Comparison of ENCODE assay signal across 9 cellular contexts in genomic region chr14:35400707-35401421, GRCh38. TPM values are rescaled to one million over a fixed set of nuclear protein-coding genes. Genes with fewer than 3 reads are reported as not detected.
DNase-seq lines count a peak whose midpoint lies in the region; ATAC-seq and TF ChIP-seq lines count a peak whose summit lies in the region.
"Had no signal": no experiment of that assay in that cellular context is flagged by ENCODE, and none has a peak within 500 bp of the region (broad histone marks: within the 10 kb centered on the region; RNA-seq: fewer than 3 reads in every experiment).

No MANE protein-coding gene starts in this region.

- H3K27me3 ChIP-seq in esophagus muscularis mucosa: no peaks in the 10 kb centered on the region

- no peak for TF ChIP-seq CTCF in esophagus muscularis mucosa (IDR thresholded peaks at IDR 0.05)

- ATAC-seq in HG02759 (IDR thresholded peaks at IDR 0.05; ENCODE audit: unreplicated experiment): no peak
- no peak for ATAC-seq in HG02642 (IDR thresholded peaks at IDR 0.05; ENCODE audit: poor library complexity, unreplicated experiment)
- no peak for ATAC-seq in esophagus mucosa

- TF ChIP-seq POLR2A in GM19099 (IDR thresholded peaks at IDR 0.05; ENCODE audit: extremely low read depth, insufficient read length, low read depth) (peak; percentile 59), esophagus muscularis mucosa (IDR thresholded peaks at IDR 0.05; ENCODE audit: low read depth) (no peak)

- CTCF ChIA-PET in activated CD4-positive, alpha-beta memory T cell treated with anti-CD3 and anti-CD28 coated beads, Interleukin-2, amount 10 ng/mL, durations not matched to agents 7 days and 5 days (lab: Charles Lee): interaction anchor here (0.8 to 1.9 kb wide), 3 partner anchors 12 to 171 kb away, joined by 3 to 7 read pairs (median 5); no protein-coding TSS in a partner anchor

- peaks cover 45% of the 10 kb centered on the region for H3K36me3 Mint-ChIP-seq in activated CD4-positive, alpha-beta memory T cell treated with anti-CD3 and anti-CD28 coated beads, Interleukin-2, amount 10 ng/mL, durations not matched to agents 7 days and 5 days (ENCODE audit: low read depth)

- peak overlapping the region; percentile 86 for H3K4me3 Mint-ChIP-seq in activated CD4-positive, alpha-beta memory T cell treated with anti-CD3 and anti-CD28 coated beads, Interleukin-2, amount 10 ng/mL, durations not matched to agents 7 days and 5 days

- H3K4me1 ChIP-seq in esophagus muscularis mucosa: peaks cover 50 to 57% (median 55%) of the 10 kb centered on the region in 4 donors

- DNase-seq in activated CD4-positive, alpha-beta memory T cell treated with anti-CD3 and anti-CD28 coated beads, Interleukin-2, amount 10 ng/mL, durations not matched to agents 7 days and 5 days: peak; percentile 25
- DNase-seq in esophagus muscularis mucosa (ENCODE audit: extremely low spot score): no peak
- peak; percentile 59 to 67 for DNase-seq in stimulated activated CD4-positive, alpha-beta T cell treated with anti-CD3 and anti-CD28 coated beads, Interleukin-2, amount 100 ng/mL, for 24 hours
- DNase-seq in DMS79 (lab: John Stamatoyannopoulos, UW): no peak

- peak overlapping the region; percentile 68 for H3K27ac Mint-ChIP-seq in activated CD4-positive, alpha-beta memory T cell treated with anti-CD3 and anti-CD28 coated beads, Interleukin-2, amount 10 ng/mL, durations not matched to agents 7 days and 5 days

- peak overlapping the region; percentile 86 to 97 (median 93) for H3K4me3 ChIP-seq in esophagus muscularis mucosa

- H3K9me3 Mint-ChIP-seq in activated CD4-positive, alpha-beta memory T cell treated with anti-CD3 and anti-CD28 coated beads, Interleukin-2, amount 10 ng/mL, durations not matched to agents 7 days and 5 days: no peaks in the 10 kb centered on the region

- no peak for TF ChIP-seq EP300 in esophagus muscularis mucosa (IDR thresholded peaks at IDR 0.05)

- H3K9me3 ChIP-seq in esophagus muscularis mucosa: no peaks in the 10 kb centered on the region

- H3K36me3 ChIP-seq in esophagus muscularis mucosa: peaks cover 36 to 62% (median 42%) of the 10 kb centered on the region in 4 donors

- POLR2A ChIA-PET in activated CD4-positive, alpha-beta memory T cell treated with anti-CD3 and anti-CD28 coated beads, Interleukin-2, amount 10 ng/mL, durations not matched to agents 7 days and 5 days (lab: Charles Lee): interaction anchor here (0.6 to 6.9 kb wide), 6 partner anchors 16 to 704 kb away, joined by 3 to 174 read pairs (median 76); partner anchors contain the start of gene PSMA6

- peak overlapping the region; percentile 99 to 100 (median 100) for H3K27ac ChIP-seq in esophagus muscularis mucosa (replicated peaks in 1 of 4)
- H3K27ac ChIP-seq: KMS-11 had no signal

- 57% methylated on average over 10 of the region's 10 CpGs for WGBS in esophagus muscularis mucosa

- H3K4me1 Mint-ChIP-seq in activated CD4-positive, alpha-beta memory T cell treated with anti-CD3 and anti-CD28 coated beads, Interleukin-2, amount 10 ng/mL, durations not matched to agents 7 days and 5 days: peaks cover 51% of the 10 kb centered on the region

- H3K27me3 Mint-ChIP-seq in activated CD4-positive, alpha-beta memory T cell treated with anti-CD3 and anti-CD28 coated beads, Interleukin-2, amount 10 ng/mL, durations not matched to agents 7 days and 5 days: no peaks in the 10 kb centered on the region

- intact Hi-C loops in esophagus muscularis mucosa (cut with DNase I): loop anchor here (2.0 kb wide), 1 partner anchor 14 kb away; no protein-coding TSS in a partner anchor

RNA-seq across cellular contexts. Expression of gene NFKBIA, which starts 3.7 kb away (rescaled TPM):
- 100 to 1,000 TPM; 102 to 109 TPM for total RNA-seq in activated CD4-positive, alpha-beta memory T cell treated with anti-CD3 and anti-CD28 coated beads, Interleukin-2, amount 10 ng/mL, durations not matched to agents 7 days and 5 days
- total RNA-seq in esophagus muscularis mucosa (100 to 1,000 TPM; 387 to 416 (median 398) TPM), esophagus mucosa (119 TPM)

Comparison
In these comparisons a context has a peak if more than half of its experiments do, and no peak if none do; other contexts are left out.
1. DNase-seq: peak in activated CD4-positive, alpha-beta memory T cell treated with anti-CD3 and anti-CD28 coated beads, Interleukin-2, amount 10 ng/mL, durations not matched to agents 7 days and 5 days (single experiment) and stimulated activated CD4-positive, alpha-beta T cell treated with anti-CD3 and anti-CD28 coated beads, Interleukin-2, amount 100 ng/mL, for 24 hours (2 of 2); none in esophagus muscularis mucosa (single experiment) and DMS79 (single experiment).